17 cellular contexts compared by ENCODE assay signal in the genomic region with DNA sequence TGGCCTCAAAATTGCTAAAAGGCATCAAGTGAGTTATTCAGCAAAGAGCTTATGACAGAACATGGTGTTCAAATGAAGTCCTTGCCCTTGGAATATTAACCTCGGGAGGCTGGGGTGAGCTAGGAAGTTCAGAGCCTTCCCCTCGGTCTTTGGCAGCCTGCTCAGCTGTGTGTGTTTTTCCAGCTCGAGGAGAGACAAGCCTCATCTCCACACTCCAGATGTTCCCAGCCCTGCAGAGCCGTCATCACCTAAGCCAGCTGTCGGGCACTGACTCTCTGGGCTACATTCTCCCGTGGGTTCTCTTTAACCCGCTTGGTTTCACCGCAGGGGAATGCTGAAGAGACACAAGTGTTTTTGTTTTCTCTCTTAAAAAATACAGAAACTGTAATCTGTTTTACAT. TPM values are rescaled to one million over a fixed set of nuclear protein-coding genes. Genes with fewer than 3 reads are reported as not detected.
"Had no signal": no experiment of that assay in that cellular context is flagged by ENCODE, and none has a peak within 500 bp of the region (broad histone marks: within the 10 kb centered on the region; RNA-seq: fewer than 3 reads in every experiment).

No MANE protein-coding gene starts in this region.

- ATAC-seq: left lobe of liver; mucosa of descending colon; naive thymus-derived CD4-positive, alpha-beta T cell; T-helper 17 cell had no signal

- H3K79me2 ChIP-seq: parathyroid adenoma had no signal

- H2AFZ ChIP-seq: parathyroid adenoma had no signal

- H3K27ac ChIP-seq: colonic mucosa, parathyroid adenoma had no signal

- H3K36me3 ChIP-seq: colonic mucosa, esophagus muscularis mucosa, thoracic aorta, uterus had no signal

- H3K9ac ChIP-seq: parathyroid adenoma had no signal

- DNase-seq: activated CD4-positive, alpha-beta memory T cell treated with anti-CD3 and anti-CD28 coated beads, Interleukin-2, amount 10 ng/mL, durations not matched to agents 7 days and 5 days; activated CD4-positive, alpha-beta T cell treated with anti-CD3 and anti-CD28 coated beads for 4 hours; activated naive CD4-positive, alpha-beta T cell treated with anti-CD3 and anti-CD28 coated beads, Interleukin-2, amount 50 U/mL, for 16 hours; activated T-cell treated with anti-CD3 and anti-CD28 coated beads, Interleukin-2, amount 50 U/mL, for 24 hours; central memory CD4-positive, alpha-beta T cell; colonic mucosa; effector CD4-positive, alpha-beta T cell; foreskin melanocyte; islet precursor cell; mucosa of descending colon; naive thymus-derived CD4-positive, alpha-beta T cell; T-helper 17 cell; uterus had no signal

- H3K4me1 ChIP-seq: colonic mucosa, parathyroid adenoma, uterus had no signal

- H3K4me3 ChIP-seq: colonic mucosa, esophagus muscularis mucosa, mucosa of descending colon, thoracic aorta, uterus had no signal

- H3K9me3 ChIP-seq: colonic mucosa, esophagus muscularis mucosa, mucosa of descending colon, thoracic aorta, uterus had no signal

- H3K27me3 ChIP-seq: colonic mucosa, uterus had no signal

RNA-seq across cellular contexts. Expression of gene IRX3, which starts 47.1 kb away (rescaled TPM):
- polyA plus RNA-seq: naive thymus-derived CD4-positive, alpha-beta T cell had no signal
